ENCODE assay signal across 18 cellular contexts in genomic region chr1:40921981-40922677, GRCh38.
"Had no signal": no experiment of that assay in that cellular context is flagged by ENCODE, and none has a peak within 500 bp of the region (broad histone marks: within the 10 kb centered on the region; RNA-seq: fewer than 3 reads in every experiment).

No MANE protein-coding gene starts in this region.

- ATAC-seq: foreskin keratinocyte, left cardiac atrium had no signal

- H2AFZ ChIP-seq: hepatocyte had no signal

- H3K4me3 ChIP-seq: hepatocyte, left ventricle myocardium inferior, lung, psoas muscle, sigmoid colon, skin epidermis, thoracic aorta, transverse colon had no signal

- FAIRE-seq: kidney had no signal

- H3K9ac ChIP-seq: parathyroid adenoma had no signal

- H3K4me1 ChIP-seq: foreskin keratinocyte, parathyroid adenoma, psoas muscle, sigmoid colon, transverse colon had no signal

- H3K27ac ChIP-seq: foreskin keratinocyte, hepatocyte, left ventricle myocardium inferior, psoas muscle, sigmoid colon, thoracic aorta, transverse colon had no signal

- H3K27me3 ChIP-seq: foreskin keratinocyte, hepatocyte, sigmoid colon, transverse colon had no signal

- H3K36me3 ChIP-seq: left ventricle myocardium inferior, sigmoid colon, thoracic aorta, transverse colon had no signal

- H3K4me2 ChIP-seq: hepatocyte had no signal

- H3K9me3 ChIP-seq: left ventricle myocardium inferior, psoas muscle, sigmoid colon, thoracic aorta, transverse colon had no signal

- DNase-seq: foreskin keratinocyte; left cardiac atrium; left ventricle myocardium inferior; mesenchymal stem cell; naive B cell; occipital lobe; psoas muscle; retina; sigmoid colon; stimulated activated CD4-positive, alpha-beta T cell treated with anti-CD3 and anti-CD28 coated beads, Interleukin-2, amount 100 ng/mL, for 24 hours; stimulated activated naive CD4-positive, alpha-beta T cell; transverse colon had no signal

- H3K79me2 ChIP-seq: hepatocyte, parathyroid adenoma had no signal
